8 cellular contexts compared by ENCODE assay signal in the genomic region with DNA sequence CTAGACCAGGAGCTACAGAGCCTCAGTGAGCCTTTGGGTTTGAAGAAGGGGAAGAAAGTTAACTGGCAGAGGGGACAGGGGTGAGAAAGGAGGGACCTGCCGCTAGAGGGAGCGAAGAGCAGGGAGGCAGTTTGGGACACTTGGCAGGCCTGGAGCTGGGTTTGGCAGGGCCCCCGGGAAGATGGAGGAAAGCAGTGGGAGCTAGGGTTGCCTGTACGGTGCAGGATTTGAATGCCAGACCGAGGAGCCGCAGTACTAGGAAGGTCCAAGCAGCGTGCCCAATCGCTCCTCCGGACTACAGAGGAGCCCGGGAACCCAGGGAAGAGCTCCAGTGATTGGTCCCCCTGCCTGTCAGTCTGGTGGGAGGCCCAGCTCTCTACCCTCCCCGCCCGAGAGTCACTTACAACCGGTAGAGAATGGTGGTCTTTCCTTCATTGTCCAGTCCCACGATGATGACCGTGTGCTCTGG. TPM values are rescaled to one million over a fixed set of nuclear protein-coding genes. Genes with fewer than 3 reads are reported as not detected.
DNase-seq lines count a peak whose midpoint lies in the region; ATAC-seq and TF ChIP-seq lines count a peak whose summit lies in the region.

No MANE protein-coding gene starts in this region.

- peak; percentile 78 for TF ChIP-seq CTCF in SK-N-SH (IDR thresholded peaks at IDR 0.05)
- peak; percentile 86 for TF ChIP-seq CTCF in osteocyte (IDR thresholded peaks at IDR 0.05)
- peak; percentile 85 for TF ChIP-seq CTCF in thoracic aorta (IDR thresholded peaks at IDR 0.05)

- peaks cover 0 to 8% of the 10 kb centered on the region in 2 donors for H3K36me3 Mint-ChIP-seq in activated naive CD4-positive, alpha-beta T cell treated with anti-CD3 and anti-CD28 coated beads, Interleukin-2, amount 50 U/mL, for 72 hours
- H3K36me3 Mint-ChIP-seq in osteocyte (ENCODE audit: unreplicated experiment), result no peaks in the 10 kb centered on the region

- H3K9me2 ChIP-seq in SK-N-SH, result no peaks in the 10 kb centered on the region

- 5% methylated on average over 15 of the region's 15 CpGs for WGBS in SK-N-SH (ENCODE audit: low lambda C conversion rate)

- H3K9me3 ChIP-seq in SK-N-SH, result no peaks in the 10 kb centered on the region
- H3K9me3 ChIP-seq in thoracic aorta, result no peaks in the 10 kb centered on the region

- POLR2A ChIA-PET in SK-N-SH (lab: Yijun Ruan, JAX), result interaction anchor here (1.0 to 1.8 kb wide), 4 partner anchors 9 to 295 kb away, joined by 3 to 7 read pairs (median 4); a partner anchor contains a TSS

- peaks cover 5% of the 10 kb centered on the region for H3F3A ChIP-seq in SK-N-SH (replicated peaks; ENCODE audit: insufficient read depth)

- no peak overlapping the region for H3K27ac ChIP-seq in SK-N-SH (ENCODE audit: low read depth in 2 of 2, low read length in 1 of 2)
- peak overlapping the region in 1 of 2 donors; percentile 16 for H3K27ac ChIP-seq in thoracic aorta

- peaks cover 12% of the 10 kb centered on the region for H3K27me3 Mint-ChIP-seq in osteocyte (ENCODE audit: unreplicated experiment)

- H2AFZ ChIP-seq in SK-N-SH (ENCODE audit: low read depth), result peak overlapping the region; percentile 95; the same call in 1 of the 2 replicates

- DNase-seq in AG20443 (ENCODE audit: low spot score), result peak; percentile 93
- DNase-seq in GM19240 (ENCODE audit: insufficient read length, low spot score), result peak; percentile 92
- peak; percentile 80 for DNase-seq in Jurkat, Clone E6-1 (ENCODE audit: low read depth, low spot score)
- DNase-seq in SK-N-SH, result peak; percentile 98
- DNase-seq in activated naive CD4-positive, alpha-beta T cell treated with anti-CD3 and anti-CD28 coated beads, Interleukin-2, amount 50 U/mL, for 72 hours (ENCODE audit: low spot score in 2 of 2), result peak; percentile 78 to 82
- DNase-seq in Right ventricle myocardium inferior (ENCODE audit: missing footprints), result peak; percentile 94
- DNase-seq in osteocyte (ENCODE audit: extremely low spot score, unreplicated experiment), result peak; percentile 93
- DNase-seq in thoracic aorta (ENCODE audit: low spot score), result peak; percentile 81

- H3K9ac ChIP-seq in SK-N-SH, result peak overlapping the region; percentile 36; the same call in 1 of the 2 replicates

- intact Hi-C loops in Right ventricle myocardium inferior (cut with DNase I), result no loop called here

- no peaks in the 10 kb centered on the region for H3K79me2 ChIP-seq in SK-N-SH (ENCODE audit: insufficient read depth)

- H4K20me1 ChIP-seq in SK-N-SH (ENCODE audit: insufficient read depth), result no peaks in the 10 kb centered on the region

- H3K27ac Mint-ChIP-seq in activated naive CD4-positive, alpha-beta T cell treated with anti-CD3 and anti-CD28 coated beads, Interleukin-2, amount 50 U/mL, for 72 hours, result peak overlapping the region in 1 of 2 donors; percentile 82
- peak overlapping the region; percentile 44 for H3K27ac Mint-ChIP-seq in osteocyte (ENCODE audit: unreplicated experiment)

- peak overlapping the region; percentile 78 for H3K4me3 Mint-ChIP-seq in osteocyte (ENCODE audit: unreplicated experiment)

- H3K4me2 ChIP-seq in SK-N-SH, result peak overlapping the region; percentile 75

- peak; percentile 97 for ATAC-seq in activated naive CD4-positive, alpha-beta T cell treated with anti-CD3 and anti-CD28 coated beads, Interleukin-2, amount 50 U/mL, for 72 hours
- ATAC-seq in Right ventricle myocardium inferior (peak; percentile 95), thoracic aorta (ENCODE audit: insufficient number of reproducible peaks, low FRiP score, low read depth) (peak; percentile 88)

- peak; percentile 35; the same call in 1 of the 2 replicates for TF ChIP-seq RAD21 in SK-N-SH (IDR thresholded peaks at IDR 0.05; ENCODE audit: low read length)

- H3K4me1 ChIP-seq in SK-N-SH (ENCODE audit: control insufficient read depth in 1 of 2, insufficient read depth in 2 of 2, low read depth in 1 of 2, low read length in 1 of 2), result peaks cover 0 to 3% of the 10 kb centered on the region in 2 experiments; a peak in 2 of 4 replicates
- peaks cover 6 to 30% of the 10 kb centered on the region in 2 donors for H3K4me1 ChIP-seq in thoracic aorta (ENCODE audit: control insufficient read depth in 1 of 2, low read depth in 2 of 2)

- H3K36me3 ChIP-seq in SK-N-SH (replicated peaks in 1 of 2; ENCODE audit: control insufficient read depth in 1 of 2, insufficient read depth in 2 of 2, low read length in 1 of 2), result no peaks in the 10 kb centered on the region
- no peaks in the 10 kb centered on the region for H3K36me3 ChIP-seq in thoracic aorta

- H3K4me3 ChIP-seq in Jurkat, Clone E6-1 (ENCODE audit: low read length), result peak overlapping the region; percentile 31
- H3K4me3 ChIP-seq in SK-N-SH (ENCODE audit: low read depth in 2 of 2, low read length in 1 of 2), result peak overlapping the region; percentile 50 to 62
- peak overlapping the region; percentile 71 for H3K4me3 ChIP-seq in thoracic aorta

- CTCF ChIA-PET in SK-N-SH (lab: Yijun Ruan, JAX), result interaction anchor here (0.7 to 5.7 kb wide), 29 partner anchors 9 to 401 kb away, joined by 3 to 108 read pairs (median 4); a partner anchor contains a TSS

- H3K27me3 ChIP-seq in SK-N-SH (ENCODE audit: insufficient read depth) (no peaks in the 10 kb centered on the region), thoracic aorta (replicated peaks; ENCODE audit: insufficient read depth) (no peaks in the 10 kb centered on the region)

- H3K9me3 Mint-ChIP-seq in activated naive CD4-positive, alpha-beta T cell treated with anti-CD3 and anti-CD28 coated beads, Interleukin-2, amount 50 U/mL, for 72 hours, result peaks cover 0 to 4% of the 10 kb centered on the region in 2 donors
- H3K9me3 Mint-ChIP-seq in osteocyte (ENCODE audit: unreplicated experiment), result no peaks in the 10 kb centered on the region

- peaks cover 19% of the 10 kb centered on the region for H3K4me1 Mint-ChIP-seq in osteocyte (ENCODE audit: unreplicated experiment)

- TF ChIP-seq EP300 in SK-N-SH (IDR thresholded peaks at IDR 0.05; ENCODE audit: borderline replicate concordance in 1 of 2, low read depth in 1 of 2, low read length in 1 of 2), result no peak

TF ChIP-seq in SK-N-SH, 30 proteins besides CTCF, POLR2A, EP300 and RAD21 (continues in another document):
- TF ChIP-seq, protein P1, sequence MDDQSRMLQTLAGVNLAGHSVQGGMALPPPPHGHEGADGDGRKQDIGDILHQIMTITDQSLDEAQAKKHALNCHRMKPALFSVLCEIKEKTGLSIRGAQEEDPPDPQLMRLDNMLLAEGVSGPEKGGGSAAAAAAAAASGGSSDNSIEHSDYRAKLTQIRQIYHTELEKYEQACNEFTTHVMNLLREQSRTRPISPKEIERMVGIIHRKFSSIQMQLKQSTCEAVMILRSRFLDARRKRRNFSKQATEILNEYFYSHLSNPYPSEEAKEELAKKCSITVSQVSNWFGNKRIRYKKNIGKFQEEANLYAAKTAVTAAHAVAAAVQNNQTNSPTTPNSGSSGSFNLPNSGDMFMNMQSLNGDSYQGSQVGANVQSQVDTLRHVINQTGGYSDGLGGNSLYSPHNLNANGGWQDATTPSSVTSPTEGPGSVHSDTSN (IDR thresholded peaks at IDR 0.05), result peak; percentile 99
- TF ChIP-seq TEAD4 (IDR thresholded peaks at IDR 0.05; ENCODE audit: borderline replicate concordance, insufficient read depth) (no peak), SIN3A (IDR thresholded peaks at IDR 0.05; ENCODE audit: borderline replicate concordance, low read depth, low read length) (peak; percentile 61; the same call in 1 of the 2 replicates), EZH2phosphoT487 (IDR thresholded peaks at IDR 0.05; ENCODE audit: borderline replicate concordance, low read depth) (no peak), NFIC (IDR thresholded peaks at IDR 0.05; ENCODE audit: borderline replicate concordance) (no peak; the same call in 1 of the 2 replicates)
- TF ChIP-seq, protein P2, sequence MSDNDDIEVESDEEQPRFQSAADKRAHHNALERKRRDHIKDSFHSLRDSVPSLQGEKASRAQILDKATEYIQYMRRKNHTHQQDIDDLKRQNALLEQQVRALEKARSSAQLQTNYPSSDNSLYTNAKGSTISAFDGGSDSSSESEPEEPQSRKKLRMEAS (IDR thresholded peaks at IDR 0.05; ENCODE audit: low read depth), result peak; percentile 20; the same call in 1 of the 2 replicates

RNA-seq across cellular contexts. Expression of a gene that starts 1.3 kb away (rescaled TPM):
- not detected for polyA plus RNA-seq in Jurkat, Clone E6-1 (2012; ENCODE audit: insufficient read depth, insufficient read length)
- not detected in 2 replicates for polyA plus RNA-seq in SK-N-SH (2012; rRNA removed)
- not detected in 2 replicates for polyA plus RNA-seq in SK-N-SH (2012; cell fraction: cytosol; rRNA removed)
- polyA plus RNA-seq in SK-N-SH (2012; cell fraction: nucleus; rRNA removed), result 0.05 TPM in 1 of 2 replicates, not detected in the other
- total RNA-seq in activated naive CD4-positive, alpha-beta T cell treated with anti-CD3 and anti-CD28 coated beads, Interleukin-2, amount 50 U/mL, for 72 hours, result under 1 TPM in 1 of 2 donors, not detected in 1; 0.25 TPM
- total RNA-seq in Right ventricle myocardium inferior, result not detected
- not detected in 2 replicates for total RNA-seq in osteocyte
- total RNA-seq in thoracic aorta, result under 1 TPM in 1 of 2 donors, not detected in 1; 0.27 TPM

RNA-seq across cellular contexts. Expression of a gene that starts 13.3 kb away (rescaled TPM):
- polyA plus RNA-seq in Jurkat, Clone E6-1 (2012; ENCODE audit: insufficient read depth, insufficient read length), result 1.4 TPM
- 1.5 and 2.4 TPM in 2 replicates for polyA plus RNA-seq in SK-N-SH (2012; rRNA removed)
- polyA plus RNA-seq in SK-N-SH (2012; cell fraction: cytosol; rRNA removed), result 0.46 and 0.90 TPM in 2 replicates
- 5.0 and 9.6 TPM in 2 replicates for polyA plus RNA-seq in SK-N-SH (2012; cell fraction: nucleus; rRNA removed)
- 10 to 100 TPM in 1 of 2 donors, 1 to 10 TPM in 1; 1.5 to 10.6 TPM for total RNA-seq in activated naive CD4-positive, alpha-beta T cell treated with anti-CD3 and anti-CD28 coated beads, Interleukin-2, amount 50 U/mL, for 72 hours
- total RNA-seq in Right ventricle myocardium inferior (19.3 TPM), osteocyte (17.1 and 19.7 TPM in 2 replicates), thoracic aorta (10 to 100 TPM in 1 of 2 donors, 1 to 10 TPM in 1; 7.0 to 13.9 TPM)

RNA-seq across cellular contexts. Expression of a gene that starts 32.8 kb away (rescaled TPM):
- 4.9 TPM for polyA plus RNA-seq in Jurkat, Clone E6-1 (2012; ENCODE audit: insufficient read depth, insufficient read length)
- polyA plus RNA-seq in SK-N-SH (2012; rRNA removed), result 7.2 and 7.4 TPM in 2 replicates
- 1.9 and 3.2 TPM in 2 replicates for polyA plus RNA-seq in SK-N-SH (2012; cell fraction: cytosol; rRNA removed)
- polyA plus RNA-seq in SK-N-SH (2012; cell fraction: nucleus; rRNA removed), result 41.0 and 52.4 TPM in 2 replicates
- 10 to 100 TPM; 15.0 to 26.6 TPM for total RNA-seq in activated naive CD4-positive, alpha-beta T cell treated with anti-CD3 and anti-CD28 coated beads, Interleukin-2, amount 50 U/mL, for 72 hours
- total RNA-seq in Right ventricle myocardium inferior (7.4 TPM), osteocyte (15.4 and 17.9 TPM in 2 replicates), thoracic aorta (10 to 100 TPM; 14.3 to 15.6 TPM)

RNA-seq across cellular contexts. Expression of a gene that starts 35.4 kb away (rescaled TPM):
- 3,873 TPM for polyA plus RNA-seq in Jurkat, Clone E6-1 (2012; ENCODE audit: insufficient read depth, insufficient read length)
- 2,966 and 3,473 TPM in 2 replicates for polyA plus RNA-seq in SK-N-SH (2012; rRNA removed)
- polyA plus RNA-seq in SK-N-SH (2012; cell fraction: cytosol; rRNA removed), result 3,628 and 3,647 TPM in 2 replicates
- 962 and 1,107 TPM in 2 replicates for polyA plus RNA-seq in SK-N-SH (2012; cell fraction: nucleus; rRNA removed)
- total RNA-seq in activated naive CD4-positive, alpha-beta T cell treated with anti-CD3 and anti-CD28 coated beads, Interleukin-2, amount 50 U/mL, for 72 hours, result 1,000 to 10,000 TPM; 2,719 to 2,768 TPM
- total RNA-seq in Right ventricle myocardium inferior (1,018 TPM), osteocyte (1,528 and 1,579 TPM in 2 replicates), thoracic aorta (1,000 to 10,000 TPM; 1,315 to 2,278 TPM)
